ENCODE assay signal across 1 cellular context in genomic region chrX:10016516-10017132, GRCh38.
TF ChIP-seq lines count a peak whose summit lies in the region.

No MANE protein-coding gene starts in this region.

TF ChIP-seq in IMR-90, 13 proteins besides CTCF, POLR2A, EP300 and RAD21:
- TF ChIP-seq MAFK (IDR thresholded peaks at IDR 0.05; ENCODE audit: low read depth, low read length) = no peak
- no peak for TF ChIP-seq SMC3 (IDR thresholded peaks at IDR 0.05; ENCODE audit: low read depth, low read length)
- TF ChIP-seq FOS (IDR thresholded peaks at IDR 0.05; ENCODE audit: low read depth, low read length) = no peak
- TF ChIP-seq, protein P1, sequence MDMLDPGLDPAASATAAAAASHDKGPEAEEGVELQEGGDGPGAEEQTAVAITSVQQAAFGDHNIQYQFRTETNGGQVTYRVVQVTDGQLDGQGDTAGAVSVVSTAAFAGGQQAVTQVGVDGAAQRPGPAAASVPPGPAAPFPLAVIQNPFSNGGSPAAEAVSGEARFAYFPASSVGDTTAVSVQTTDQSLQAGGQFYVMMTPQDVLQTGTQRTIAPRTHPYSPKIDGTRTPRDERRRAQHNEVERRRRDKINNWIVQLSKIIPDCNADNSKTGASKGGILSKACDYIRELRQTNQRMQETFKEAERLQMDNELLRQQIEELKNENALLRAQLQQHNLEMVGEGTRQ (IDR thresholded peaks at IDR 0.05; ENCODE audit: low read depth, low read length) = no peak
- TF ChIP-seq MXI1 (IDR thresholded peaks at IDR 0.05; ENCODE audit: borderline replicate concordance, low read depth, low read length) = no peak
- TF ChIP-seq, protein P2, sequence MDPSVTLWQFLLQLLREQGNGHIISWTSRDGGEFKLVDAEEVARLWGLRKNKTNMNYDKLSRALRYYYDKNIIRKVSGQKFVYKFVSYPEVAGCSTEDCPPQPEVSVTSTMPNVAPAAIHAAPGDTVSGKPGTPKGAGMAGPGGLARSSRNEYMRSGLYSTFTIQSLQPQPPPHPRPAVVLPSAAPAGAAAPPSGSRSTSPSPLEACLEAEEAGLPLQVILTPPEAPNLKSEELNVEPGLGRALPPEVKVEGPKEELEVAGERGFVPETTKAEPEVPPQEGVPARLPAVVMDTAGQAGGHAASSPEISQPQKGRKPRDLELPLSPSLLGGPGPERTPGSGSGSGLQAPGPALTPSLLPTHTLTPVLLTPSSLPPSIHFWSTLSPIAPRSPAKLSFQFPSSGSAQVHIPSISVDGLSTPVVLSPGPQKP (IDR thresholded peaks at IDR 0.05; ENCODE audit: borderline replicate concordance, low read depth, low read length) = no peak
- TF ChIP-seq CEBPB (IDR thresholded peaks at IDR 0.05; ENCODE audit: low read depth, low read length) = no peak
- no peak for TF ChIP-seq CHD1 (IDR thresholded peaks at IDR 0.05; ENCODE audit: low read depth, low read length)
- no peak for TF ChIP-seq RFX5 (IDR thresholded peaks at IDR 0.05; ENCODE audit: low read depth, low read length)
- TF ChIP-seq RCOR1 (IDR thresholded peaks at IDR 0.05; ENCODE audit: insufficient replicate concordance, low read length) = no peak
